In genomic region chr17:46772013-46772878, GRCh38 we compare ENCODE assay signal across 8 cellular contexts. TPM values are rescaled to one million over a fixed set of nuclear protein-coding genes. Genes with fewer than 3 reads are reported as not detected.
DNase-seq lines count a peak whose midpoint lies in the region; ATAC-seq and TF ChIP-seq lines count a peak whose summit lies in the region.

No MANE protein-coding gene starts in this region.

- intact Hi-C loops in dorsolateral prefrontal cortex (cut with DNase I) = no loop called here
- intact Hi-C loops in vagina (cut with DNase I) = no loop called here

- peak overlapping the region in 16 of 59 donors; percentile 13 to 71 (median 42) for H3K27ac ChIP-seq in dorsolateral prefrontal cortex
- H3K27ac ChIP-seq in vagina = no peak overlapping the region

- no peaks in the 10 kb centered on the region for H3K9me3 ChIP-seq in vagina

- TF ChIP-seq CTCF in GM13977 (IDR thresholded peaks at IDR 0.05; ENCODE audit: extremely low read depth, insufficient read depth, missing control alignments) (no peak), dorsolateral prefrontal cortex (IDR thresholded peaks at IDR 0.05 in 54 of 56, conservative IDR thresholded peaks at IDR 0.05 in 2 of 56; ENCODE audit: low read depth in 1 of 56, partially characterized antibody in 56 of 56) (no peak), vagina (IDR thresholded peaks at IDR 0.05) (no peak)

- in situ Hi-C loops in ACHN (cut with HindIII; ENCODE audit: low pct_ligation_motif_present, low pct_unique_long_range_greater_than_20kb, low sequenced_read_pairs) = no loop called here
- in situ Hi-C loops in GM13977 (cut with MboI; ENCODE audit: low pct_unique_long_range_greater_than_20kb, low sequenced_read_pairs, unreplicated experiment) = no loop called here

- DNase-seq in ACHN = peak; percentile 36
- DNase-seq in GM13977 (ENCODE audit: low spot score) = peak; percentile 53
- peak; percentile 78 for DNase-seq in RKO (ENCODE audit: low spot score)
- peak in 5 of 10 donors; percentile 21 to 52 (median 32) for DNase-seq in dorsolateral prefrontal cortex
- peak; percentile 89 for DNase-seq in mesenteric fat pad (ENCODE audit: low spot score)
- no peak for DNase-seq in vagina (ENCODE audit: extremely low spot score in 2 of 2)
- no peak for DNase-seq in effector CD8-positive, alpha-beta T cell (lab: John Stamatoyannopoulos, UW)

- no peak for TF ChIP-seq POLR2A in vagina (IDR thresholded peaks at IDR 0.05)

- H3K27me3 ChIP-seq in dorsolateral prefrontal cortex = peaks cover 0 to 5% (median 0%) of the 10 kb centered on the region in 45 donors
- no peaks in the 10 kb centered on the region for H3K27me3 ChIP-seq in vagina

- no peak for ATAC-seq in GM21737 (IDR thresholded peaks at IDR 0.05; ENCODE audit: unreplicated experiment)

- no peaks in the 10 kb centered on the region for H3K36me3 ChIP-seq in vagina

- H3K4me3 ChIP-seq in dorsolateral prefrontal cortex (peak overlapping the region; percentile 36 to 76 (median 60)), vagina (peak overlapping the region; percentile 51 to 81)

- H3K4me1 ChIP-seq in vagina = peaks cover 29% of the 10 kb centered on the region

RNA-seq across cellular contexts. Expression of gene WNT3, which starts 46.2 kb away (rescaled TPM):
- total RNA-seq in dorsolateral prefrontal cortex = 10 to 100 TPM in 87 of 120 experiments, 1 to 10 TPM in 33; 4.8 to 43.1 (median 14.3) TPM
- total RNA-seq in mesenteric fat pad = 1.9 TPM
- 1.5 TPM for total RNA-seq in vagina

Comparison
In these comparisons a context has a peak if more than half of its experiments do, and no peak if none do; other contexts are left out.
1. DNase-seq: peak in ACHN (single experiment), GM13977 (single experiment), RKO (single experiment) and mesenteric fat pad (single experiment); none in vagina (0 of 2) and effector CD8-positive, alpha-beta T cell (single experiment).